12 cellular contexts compared by ENCODE assay signal in genomic region chr2:61255580-61256437, GRCh38.
DNase-seq lines count a peak whose midpoint lies in the region; ATAC-seq and TF ChIP-seq lines count a peak whose summit lies in the region.
"Had no signal": no experiment of that assay in that cellular context is flagged by ENCODE, and none has a peak within 500 bp of the region (broad histone marks: within the 10 kb centered on the region; RNA-seq: fewer than 3 reads in every experiment).

No MANE protein-coding gene starts in this region.

- no peaks in the 10 kb centered on the region for H3K9me2 ChIP-seq in HCT116 (ENCODE audit: insufficient read depth)

- H3K79me2 ChIP-seq in HCT116 (ENCODE audit: insufficient read depth, low read length) = no peaks in the 10 kb centered on the region

- no peak for TF ChIP-seq CTCF in AG04449 (IDR thresholded peaks at IDR 0.05; ENCODE audit: insufficient read depth, low read length, missing control alignments)
- TF ChIP-seq CTCF in HCT116 (IDR thresholded peaks at IDR 0.05 in 2 of 3, conservative IDR thresholded peaks at IDR 0.05 in 1 of 3; ENCODE audit: borderline replicate concordance in 1 of 3, insufficient read depth in 1 of 3, low read depth in 2 of 3, low read length in 2 of 3) = no peak
- TF ChIP-seq CTCF in BE2C (IDR thresholded peaks at IDR 0.05; ENCODE audit: low read depth, low read length) = no peak

- H3K4me1 ChIP-seq in HCT116 (ENCODE audit: control insufficient read depth in 1 of 2, insufficient read depth in 2 of 2, low read length in 2 of 2) (no peaks in the 10 kb centered on the region), BE2C (no peaks in the 10 kb centered on the region)
- H3K4me1 ChIP-seq: stomach had no signal

- TF ChIP-seq RAD21 in HCT116 (IDR thresholded peaks at IDR 0.05; ENCODE audit: low read depth) = no peak

- intact Hi-C loops in HCT116 (cut with micrococcal nuclease) = no loop called here

- H3K9ac ChIP-seq in HCT116 (ENCODE audit: low read length) = no peak overlapping the region

- CTCF ChIA-PET in AG04449 (lab: Yijun Ruan, JAX) = interaction anchor here (1.0 to 1.3 kb wide), 2 partner anchors 14 to 403 kb away, joined by 3 to 5 read pairs; no protein-coding TSS in a partner anchor
- CTCF ChIA-PET in HCT116 (lab: Charles Lee) = interaction anchor here (0.6 kb wide), 1 partner anchor 44 kb away, joined by 3 read pairs; no protein-coding TSS in a partner anchor

- TSS peak; percentile 15 for BruUV-seq in HCT116 (replicated peaks; lab: Mats Ljungman, UMichigan)

- H3K36me3 ChIP-seq in HCT116 (ENCODE audit: control insufficient read depth in 1 of 2, insufficient read depth in 2 of 2, low read length in 2 of 2) (peaks cover 12 to 28% of the 10 kb centered on the region in 2 experiments), BE2C (no peaks in the 10 kb centered on the region; the same call in none of the 2 replicates)

- no peak overlapping the region for H2AFZ ChIP-seq in HCT116 (ENCODE audit: low read depth, low read length, poor library complexity, severe bottlenecking)

- H3K27me3 ChIP-seq in HCT116 (ENCODE audit: insufficient read depth, low read length) (no peaks in the 10 kb centered on the region), BE2C (no peaks in the 10 kb centered on the region)
- H3K27me3 ChIP-seq: stomach had no signal

- RAD21 ChIA-PET in HCT116 (lab: Charles Lee; ENCODE audit: low non-redundant PET in 1 of 2, low total read pairs in 2 of 2, uncharacterized antibody in 2 of 2, unreplicated experiment in 2 of 2) = no interaction called here

- no peak overlapping the region for H3K27ac ChIP-seq in HCT116 (ENCODE audit: low read depth, low read length)
- H3K27ac ChIP-seq: stomach had no signal

- DNase-seq in AG04449 (ENCODE audit: low read depth, low spot score) = peak; percentile 65
- no peak for DNase-seq in HCT116 (ENCODE audit: low read depth, low spot score)
- peak; percentile 95 for DNase-seq in amniotic epithelial cell (ENCODE audit: low read depth)
- DNase-seq in hepatic stellate cell (ENCODE audit: low spot score) = peak; percentile 38
- DNase-seq in islet precursor cell = no peak
- no peak for DNase-seq in BE2C
- DNase-seq: activated T-cell treated with anti-CD3 and anti-CD28 coated beads, Interleukin-2, amount 50 U/mL, for 1 hour; nephron progenitor cell; stomach; T-helper 2 cell had no signal

- TF ChIP-seq POLR2A in HCT116 (IDR thresholded peaks at IDR 0.05; ENCODE audit: borderline replicate concordance, extremely low read depth, insufficient read depth, insufficient read length) = no peak

- H3K4me3 ChIP-seq in AG04449 (ENCODE audit: low read depth, low read length) = no peak overlapping the region
- no peak overlapping the region for H3K4me3 ChIP-seq in HCT116 (replicated peaks in 1 of 2; ENCODE audit: low read depth in 1 of 2, low read length in 2 of 2)
- H3K4me3 ChIP-seq in BE2C (ENCODE audit: low read depth, low read length) = no peak overlapping the region
- H3K4me3 ChIP-seq: stomach had no signal

- H3K9me3 ChIP-seq in HCT116 (ENCODE audit: control insufficient read depth in 1 of 2, insufficient read depth in 1 of 2, low read depth in 1 of 2, low read length in 2 of 2) (no peaks in the 10 kb centered on the region), BE2C (no peaks in the 10 kb centered on the region)
- H3K9me3 ChIP-seq: stomach had no signal

- H4K20me1 ChIP-seq in HCT116 (ENCODE audit: insufficient read depth) = 0 out of 2 replicates have a peak, but pooled peaks cover 3% of the 10 kb centered on the region

- ATAC-seq in HCT116 (no peak; the same call in 1 of the 2 replicates), GM18870 (IDR thresholded peaks at IDR 0.05; ENCODE audit: unreplicated experiment) (no peak), GM19467 (IDR thresholded peaks at IDR 0.05; ENCODE audit: unreplicated experiment) (no peak)

- POLR2A ChIA-PET in AG04449 (lab: Yijun Ruan, JAX) = interaction anchor here (0.6 to 0.7 kb wide), 4 partner anchors 9 to 42 kb away, joined by 3 to 5 read pairs (median 3); no protein-coding TSS in a partner anchor
- POLR2A ChIA-PET in HCT116 (lab: Charles Lee) = interaction anchor here (1.1 kb wide), 1 partner anchor 73 kb away, joined by 3 read pairs; no protein-coding TSS in a partner anchor

- H3K4me2 ChIP-seq in HCT116 (ENCODE audit: low read length) = no peak overlapping the region

TF ChIP-seq in HCT116, 20 proteins besides CTCF, POLR2A, EP300 and RAD21:
- TF ChIP-seq EZH2 (IDR thresholded peaks at IDR 0.05) (no peak), CBX3 (IDR thresholded peaks at IDR 0.05; ENCODE audit: low read depth) (no peak), FOSL1 (IDR thresholded peaks at IDR 0.05; ENCODE audit: low read depth) (no peak), SRF (IDR thresholded peaks at IDR 0.05; ENCODE audit: low read depth) (no peak), EGR1 (IDR thresholded peaks at IDR 0.05; ENCODE audit: low read depth) (no peak), YY1 (IDR thresholded peaks at IDR 0.05; ENCODE audit: extremely low read depth, insufficient replicate concordance, low read depth, low read length) (no peak), SP1 (IDR thresholded peaks at IDR 0.05; ENCODE audit: low read depth) (no peak), ELF1 (IDR thresholded peaks at IDR 0.05; ENCODE audit: borderline replicate concordance, low read depth) (no peak), ATF3 (IDR thresholded peaks at IDR 0.05) (no peak), CEBPB (IDR thresholded peaks at IDR 0.05; ENCODE audit: low read depth) (no peak), SIN3A (IDR thresholded peaks at IDR 0.05; ENCODE audit: low read depth) (no peak), ZFX (IDR thresholded peaks at IDR 0.05) (no peak)
- TF ChIP-seq, protein P1, sequence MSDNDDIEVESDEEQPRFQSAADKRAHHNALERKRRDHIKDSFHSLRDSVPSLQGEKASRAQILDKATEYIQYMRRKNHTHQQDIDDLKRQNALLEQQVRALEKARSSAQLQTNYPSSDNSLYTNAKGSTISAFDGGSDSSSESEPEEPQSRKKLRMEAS (IDR thresholded peaks at IDR 0.05) = no peak

Comparison
In these comparisons a context has a peak if more than half of its experiments do, and no peak if none do; other contexts are left out.
1. DNase-seq: peak in AG04449 (single experiment), amniotic epithelial cell (single experiment) and hepatic stellate cell (single experiment); none in HCT116 (single experiment), islet precursor cell (single experiment) and BE2C (single experiment).